ENCODE assay signal across 29 cellular contexts in genomic region chr13:21304256-21304655, GRCh38.
"Had no signal": no experiment of that assay in that cellular context is flagged by ENCODE, and none has a peak within 500 bp of the region (broad histone marks: within the 10 kb centered on the region; RNA-seq: fewer than 3 reads in every experiment).

No MANE protein-coding gene starts in this region.

- H3K4me3 Mint-ChIP-seq: activated CD4-positive, alpha-beta memory T cell treated with anti-CD3 and anti-CD28 coated beads for 36 hours; T-cell had no signal

- H3K36me3 Mint-ChIP-seq: activated CD4-positive, alpha-beta memory T cell treated with anti-CD3 and anti-CD28 coated beads for 36 hours; activated naive CD4-positive, alpha-beta T cell treated with anti-CD3 and anti-CD28 coated beads, Interleukin-2, amount 50 U/mL, for 72 hours had no signal

- H3K9me3 Mint-ChIP-seq: activated CD4-positive, alpha-beta memory T cell treated with anti-CD3 and anti-CD28 coated beads for 36 hours; activated naive CD4-positive, alpha-beta T cell treated with anti-CD3 and anti-CD28 coated beads, Interleukin-2, amount 50 U/mL, for 72 hours; T-cell had no signal

- DNase-seq: activated CD4-positive, alpha-beta memory T cell treated with anti-CD3 and anti-CD28 coated beads for 36 hours; activated CD4-positive, alpha-beta T cell treated with anti-CD3 and anti-CD28 coated beads for 48 hours; activated CD8-positive, alpha-beta memory T cell treated with anti-CD3 and anti-CD28 coated beads, Interleukin-2, amount 50 U/mL, for 4 hours; activated gamma-delta T cell; activated T-cell treated with anti-CD3 and anti-CD28 coated beads, Interleukin-2, amount 50 U/mL, for 1 hour; adrenal gland; anterior cingulate cortex; central memory CD4-positive, alpha-beta T cell; MG63; MV-4-11; NCI-H1092 treated with DMSO at 0.1 percent for 48 hours; NCI-H1417 treated with DMSO at 0.1 percent for 48 hours; NCI-H1694; NCI-H2029 treated with DMSO at 0.1 percent for 48 hours; NCI-H510A treated with DMSO at 0.1 percent for 48 hours; NCI-H69; NK-92 treated with Interleukin-12 subunit alpha and Interleukin-12 subunit beta, amount 100 ng/mL, for 24 hours; OCI-M1; RPMI8226; T-cell; T-helper 2 cell; T1000 had no signal

- ATAC-seq: Panc1, Right ventricle myocardium inferior, T-cell had no signal

- H3K27ac Mint-ChIP-seq: activated CD4-positive, alpha-beta memory T cell treated with anti-CD3 and anti-CD28 coated beads for 36 hours; T-cell had no signal

- H3K27ac ChIP-seq: adrenal gland, breast epithelium, coronary artery, SK-N-MC, VCaP had no signal

- H3K27me3 Mint-ChIP-seq: activated CD4-positive, alpha-beta memory T cell treated with anti-CD3 and anti-CD28 coated beads for 36 hours; T-cell had no signal
